ENCODE assay signal across 9 cellular contexts in genomic region chr12:123431951-123432886, GRCh38. TPM values are rescaled to one million over a fixed set of nuclear protein-coding genes. Genes with fewer than 3 reads are reported as not detected.
DNase-seq lines count a peak whose midpoint lies in the region; ATAC-seq and TF ChIP-seq lines count a peak whose summit lies in the region.
"Had no signal": no experiment of that assay in that cellular context is flagged by ENCODE, and none has a peak within 500 bp of the region (broad histone marks: within the 10 kb centered on the region; RNA-seq: fewer than 3 reads in every experiment).

No MANE protein-coding gene starts in this region.

- H2BK12ac ChIP-seq in trophoblast cell (ENCODE audit: low read length): no peak overlapping the region

- peaks cover 1 to 2% of the 10 kb centered on the region in 2 experiments for H3K36me3 ChIP-seq in trophoblast cell (ENCODE audit: control insufficient read depth in 1 of 2, insufficient read depth in 2 of 2, low read length in 2 of 2)

- peak overlapping the region; percentile 51 for H3K27ac ChIP-seq in RWPE1
- H3K27ac ChIP-seq in trophoblast cell (ENCODE audit: low read depth, low read length): no peak overlapping the region

- H2BK5ac ChIP-seq in trophoblast cell (ENCODE audit: low read depth, low read length, poor library complexity): no peak overlapping the region

- no peak overlapping the region for H3K4me2 ChIP-seq in trophoblast cell (ENCODE audit: low read length)

- no peak overlapping the region for H4K8ac ChIP-seq in trophoblast cell (ENCODE audit: low read depth, low read length)

- H3K9ac ChIP-seq in trophoblast cell (ENCODE audit: low read length): no peak overlapping the region

- no peaks in the 10 kb centered on the region for H3K9me3 Mint-ChIP-seq in dendritic cell treated with granulocyte-macrophage colony-stimulating factor and Interleukin-4, amounts not matched to agents 40 ng/mL and 50 ng/mL, for 4 days

- no peaks in the 10 kb centered on the region for H3K9me3 ChIP-seq in trophoblast cell (ENCODE audit: insufficient read depth, low read depth, low read length)

- H2AFZ ChIP-seq in trophoblast cell (ENCODE audit: insufficient read depth, low read length, poor library complexity): no peak overlapping the region

- no peak overlapping the region for H2BK120ac ChIP-seq in trophoblast cell (ENCODE audit: insufficient read depth, low read length, poor library complexity)

- WGBS in trophoblast cell (ENCODE audit: extremely low coverage, insufficient coverage, insufficient read length): no CpG with 5 or more reads among the region's 15 CpGs

- H3K18ac ChIP-seq in trophoblast cell (ENCODE audit: low read length): no peak overlapping the region

- no peak overlapping the region for H3K14ac ChIP-seq in trophoblast cell (ENCODE audit: low read length)

- peak overlapping the region; percentile 49 for H3K4me3 ChIP-seq in GM12864 (ENCODE audit: low read depth, low read length)
- H3K4me3 ChIP-seq in trophoblast cell (ENCODE audit: low read depth, low read length): no peak overlapping the region

- CTCF ChIA-PET in RWPE1 (lab: Yijun Ruan, JAX): interaction anchor here (0.5 to 0.7 kb wide), 2 partner anchors 10 to 95 kb away, joined by 7 to 13 read pairs; no protein-coding TSS in a partner anchor

- H3K4me1 Mint-ChIP-seq in dendritic cell treated with granulocyte-macrophage colony-stimulating factor and Interleukin-4, amounts not matched to agents 40 ng/mL and 50 ng/mL, for 4 days (ENCODE audit: low read depth): peaks cover 54% of the 10 kb centered on the region

- H3K27me3 Mint-ChIP-seq in dendritic cell treated with granulocyte-macrophage colony-stimulating factor and Interleukin-4, amounts not matched to agents 40 ng/mL and 50 ng/mL, for 4 days: no peaks in the 10 kb centered on the region

- H2AK5ac ChIP-seq in trophoblast cell (ENCODE audit: low read length): no peak overlapping the region

- no peaks in the 10 kb centered on the region for H3K27me3 ChIP-seq in trophoblast cell (ENCODE audit: insufficient read depth, low read length)

- peaks cover 7% of the 10 kb centered on the region in 2 experiments for H3K4me1 ChIP-seq in trophoblast cell (ENCODE audit: control insufficient read depth in 1 of 2, insufficient read depth in 2 of 2, low read length in 2 of 2)

- peak overlapping the region; percentile 92 for H3K27ac Mint-ChIP-seq in dendritic cell treated with granulocyte-macrophage colony-stimulating factor and Interleukin-4, amounts not matched to agents 40 ng/mL and 50 ng/mL, for 4 days

- no peaks in the 10 kb centered on the region for H3K79me2 ChIP-seq in trophoblast cell (ENCODE audit: control insufficient read depth, insufficient read depth, low read length, poor library complexity)

- DNase-seq in GM12864 (ENCODE audit: low read depth) (no peak), RWPE1 (ENCODE audit: low spot score) (no peak), trophoblast cell (peak; percentile 18 to 42), SW480 (ENCODE audit: low spot score) (no peak), HT-29 (ENCODE audit: low spot score) (no peak), GM19240 (ENCODE audit: insufficient read length, low spot score) (no peak)
- DNase-seq: NCI-H446 treated with DMSO at 0.1 percent for 48 hours had no signal

- H4K12ac ChIP-seq in trophoblast cell (ENCODE audit: low read depth, low read length): peak overlapping the region; percentile 36

- H3K4me3 Mint-ChIP-seq in dendritic cell treated with granulocyte-macrophage colony-stimulating factor and Interleukin-4, amounts not matched to agents 40 ng/mL and 50 ng/mL, for 4 days: peak overlapping the region; percentile 72

- intact Hi-C loops in dendritic cell treated with granulocyte-macrophage colony-stimulating factor and Interleukin-4, amounts not matched to agents 40 ng/mL and 50 ng/mL, for 4 days (cut with micrococcal nuclease): loop anchor here (10.0 kb wide), 1 partner anchor 67 kb away; the partner anchor contains the start of gene SBNO1

- peaks cover 50% of the 10 kb centered on the region for H3K36me3 Mint-ChIP-seq in dendritic cell treated with granulocyte-macrophage colony-stimulating factor and Interleukin-4, amounts not matched to agents 40 ng/mL and 50 ng/mL, for 4 days (ENCODE audit: low read depth)

- no peak for TF ChIP-seq CTCF in GM12864 (IDR thresholded peaks at IDR 0.05; ENCODE audit: low read depth, low read length, missing control alignments)
- TF ChIP-seq CTCF in RWPE1 (conservative IDR thresholded peaks at IDR 0.05; ENCODE audit: low read depth): no peak

- no peak for ATAC-seq in GM21390 (IDR thresholded peaks at IDR 0.05; ENCODE audit: unreplicated experiment)

- H4K91ac ChIP-seq in trophoblast cell (ENCODE audit: low read depth, low read length): no peak overlapping the region

- H3K23ac ChIP-seq in trophoblast cell (ENCODE audit: low read length): no peak overlapping the region

- H3K4ac ChIP-seq in trophoblast cell (ENCODE audit: low read depth, low read length): no peak overlapping the region

- POLR2A ChIA-PET in RWPE1 (lab: Yijun Ruan, JAX; ENCODE audit: low non-redundant PET): no interaction called here

- peaks cover 3% of the 10 kb centered on the region for H3K79me1 ChIP-seq in trophoblast cell (ENCODE audit: low read length)

RNA-seq across cellular contexts. Expression of gene RILPL2, which starts 4.3 kb away (rescaled TPM):
- polyA plus RNA-seq in trophoblast cell (2013): 4.1 and 4.7 TPM in 2 replicates
- 2.0 and 2.9 TPM in 2 replicates for total RNA-seq in HT-29 (2014; rRNA removed; shearing (Covaris generic))

RNA-seq across cellular contexts. Expression of gene SNRNP35, which starts 25.7 kb away (rescaled TPM):
- polyA plus RNA-seq in trophoblast cell (2013): 15.1 and 15.4 TPM in 2 replicates
- 18.3 and 29.1 TPM in 2 replicates for total RNA-seq in HT-29 (2014; rRNA removed; shearing (Covaris generic))

RNA-seq across cellular contexts. Expression of gene KMT5A, which starts 48.3 kb away (rescaled TPM):
- 51.7 and 53.1 TPM in 2 replicates for polyA plus RNA-seq in trophoblast cell (2013)
- total RNA-seq in HT-29 (2014; rRNA removed; shearing (Covaris generic)): 47.6 and 62.4 TPM in 2 replicates

Comparison
In these comparisons a context has a peak if more than half of its experiments do, and no peak if none do; other contexts are left out.
1. DNase-seq: peak in trophoblast cell (2 of 2); none in GM12864 (single experiment), RWPE1 (single experiment), SW480 (single experiment), HT-29 (single experiment) and GM19240 (single experiment).